Comparison of ENCODE assay signal across 8 cellular contexts in genomic region chr17:82338858-82339633, GRCh38. TPM values are rescaled to one million over a fixed set of nuclear protein-coding genes. Genes with fewer than 3 reads are reported as not detected.
DNase-seq lines count a peak whose midpoint lies in the region; ATAC-seq, FAIRE-seq and TF ChIP-seq lines count a peak whose summit lies in the region.

No MANE protein-coding gene starts in this region.

- TF ChIP-seq POLR2A in A549 (IDR thresholded peaks at IDR 0.05; ENCODE audit: low read length) = peak; percentile 29; the same call in 1 of the 2 replicates
- TF ChIP-seq POLR2A in breast epithelium (IDR thresholded peaks at IDR 0.05) = peak; percentile 17

- ATAC-seq in A549 = peak; percentile 81 to 89
- ATAC-seq in GM21723 (IDR thresholded peaks at IDR 0.05; ENCODE audit: unreplicated experiment) = no peak
- ATAC-seq in GM18858 (IDR thresholded peaks at IDR 0.05; ENCODE audit: unreplicated experiment) = no peak

- H3K9me3 ChIP-seq in A549 (no peaks in the 10 kb centered on the region), breast epithelium (no peaks in the 10 kb centered on the region)

- H3K27ac ChIP-seq in A549 (peak overlapping the region; percentile 86 to 92), breast epithelium (peak overlapping the region; percentile 64 to 80)

- no peaks in the 10 kb centered on the region for H3K27me3 ChIP-seq in breast epithelium

- CTCF ChIA-PET in A549 (lab: Yijun Ruan, JAX) = interaction anchor here (0.9 to 5.8 kb wide), 15 partner anchors 8 to 212 kb away, joined by 3 to 37 read pairs (median 5); no protein-coding TSS in a partner anchor

- H3K4me2 ChIP-seq in A549 = peak overlapping the region; percentile 92

- intact Hi-C loops in breast epithelium (cut with DNase I; ENCODE audit: low total_unique reads) = no loop called here

- H3K36me3 ChIP-seq in breast epithelium = no peaks in the 10 kb centered on the region

- FAIRE-seq in A549 (lab: Jason Lieb, UNC) = peak; percentile 61

- no peak; a peak in 1 of 5 replicates for TF ChIP-seq RAD21 in A549 (conservative IDR thresholded peaks at IDR 0.05 in 1 of 2, IDR thresholded peaks at IDR 0.05 in 1 of 2)

- peak overlapping the region; percentile 37 for H3K4me3 ChIP-seq in A549
- H3K4me3 ChIP-seq in breast epithelium = peak overlapping the region; percentile 31 to 64 (median 44)

- DNase-seq in A549 (ENCODE audit: low read depth in 1 of 2, low spot score in 1 of 2) (peak; percentile 86 to 94), HT-29 (ENCODE audit: low spot score) (peak; percentile 75), breast epithelium (ENCODE audit: low spot score in 2 of 2) (peak in 1 of 2 donors; percentile 68), lung microvascular endothelial cell (ENCODE audit: low read depth in 2 of 2) (peak; percentile 67 to 75), GF-D8 (lab: John Stamatoyannopoulos, UW) (no peak), globus pallidus (ENCODE audit: low spot score) (no peak)

- TF ChIP-seq CTCF in A549 (IDR thresholded peaks at IDR 0.05) (no peak), breast epithelium (IDR thresholded peaks at IDR 0.05) (no peak)

- POLR2A ChIA-PET in A549 (lab: Yijun Ruan, JAX) = interaction anchor here (0.7 to 2.2 kb wide), 3 partner anchors 9 to 47 kb away, joined by 3 to 9 read pairs (median 6); no protein-coding TSS in a partner anchor

- 3% methylated on average over 28 of the region's 29 CpGs for WGBS in A549 (ENCODE audit: missing lambda C conversion rate)

- H3K4me1 ChIP-seq in A549 (peaks cover 42% of the 10 kb centered on the region), breast epithelium (peaks cover 3 to 4% of the 10 kb centered on the region in 2 donors)

- TF ChIP-seq EP300 in A549 (IDR thresholded peaks at IDR 0.05) = no peak

TF ChIP-seq in A549, 52 proteins besides CTCF, POLR2A, EP300 and RAD21:
- TF ChIP-seq, protein P1, sequence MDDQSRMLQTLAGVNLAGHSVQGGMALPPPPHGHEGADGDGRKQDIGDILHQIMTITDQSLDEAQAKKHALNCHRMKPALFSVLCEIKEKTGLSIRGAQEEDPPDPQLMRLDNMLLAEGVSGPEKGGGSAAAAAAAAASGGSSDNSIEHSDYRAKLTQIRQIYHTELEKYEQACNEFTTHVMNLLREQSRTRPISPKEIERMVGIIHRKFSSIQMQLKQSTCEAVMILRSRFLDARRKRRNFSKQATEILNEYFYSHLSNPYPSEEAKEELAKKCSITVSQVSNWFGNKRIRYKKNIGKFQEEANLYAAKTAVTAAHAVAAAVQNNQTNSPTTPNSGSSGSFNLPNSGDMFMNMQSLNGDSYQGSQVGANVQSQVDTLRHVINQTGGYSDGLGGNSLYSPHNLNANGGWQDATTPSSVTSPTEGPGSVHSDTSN (IDR thresholded peaks at IDR 0.05) = 0 out of 2 replicates have a peak, but pooled peaks have one; percentile 1
- TF ChIP-seq FOSB (CRISPR knock-in tag; IDR thresholded peaks at IDR 0.05) (no peak), HOXB13 (CRISPR knock-in tag; IDR thresholded peaks at IDR 0.05; ENCODE audit: low read depth) (peak; percentile 72; the same call in 1 of the 2 replicates), JUN (IDR thresholded peaks at IDR 0.05) (peak in 1 of 2 experiments; percentile 59; a peak in 3 of 5 replicates), BHLHE40 (IDR thresholded peaks at IDR 0.05; ENCODE audit: low read depth, low read length) (peak; percentile 83), SMC3 (IDR thresholded peaks at IDR 0.05) (0 out of 3 replicates have a peak, but pooled peaks have one; percentile 7), JUNB (IDR thresholded peaks at IDR 0.05) (peak; percentile 55), E2F6 (IDR thresholded peaks at IDR 0.05; ENCODE audit: borderline replicate concordance, low read depth) (peak; percentile 76; the same call in 1 of the 2 replicates), FOSL2 (IDR thresholded peaks at IDR 0.05) (peak; percentile 83), FOSL2 (CRISPR knock-in tag; IDR thresholded peaks at IDR 0.05) (peak; percentile 96), NPAS2 (CRISPR knock-in tag; IDR thresholded peaks at IDR 0.05; ENCODE audit: borderline replicate concordance) (no peak)
- TF ChIP-seq, protein P2, sequence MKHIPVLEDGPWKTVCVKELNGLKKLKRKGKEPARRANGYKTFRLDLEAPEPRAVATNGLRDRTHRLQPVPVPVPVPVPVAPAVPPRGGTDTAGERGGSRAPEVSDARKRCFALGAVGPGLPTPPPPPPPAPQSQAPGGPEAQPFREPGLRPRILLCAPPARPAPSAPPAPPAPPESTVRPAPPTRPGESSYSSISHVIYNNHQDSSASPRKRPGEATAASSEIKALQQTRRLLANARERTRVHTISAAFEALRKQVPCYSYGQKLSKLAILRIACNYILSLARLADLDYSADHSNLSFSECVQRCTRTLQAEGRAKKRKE (CRISPR knock-in tag; IDR thresholded peaks at IDR 0.05; ENCODE audit: low read depth) = no peak
- TF ChIP-seq, protein P3, sequence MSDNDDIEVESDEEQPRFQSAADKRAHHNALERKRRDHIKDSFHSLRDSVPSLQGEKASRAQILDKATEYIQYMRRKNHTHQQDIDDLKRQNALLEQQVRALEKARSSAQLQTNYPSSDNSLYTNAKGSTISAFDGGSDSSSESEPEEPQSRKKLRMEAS (IDR thresholded peaks at IDR 0.05) = peak; percentile 95
- TF ChIP-seq, protein P4, sequence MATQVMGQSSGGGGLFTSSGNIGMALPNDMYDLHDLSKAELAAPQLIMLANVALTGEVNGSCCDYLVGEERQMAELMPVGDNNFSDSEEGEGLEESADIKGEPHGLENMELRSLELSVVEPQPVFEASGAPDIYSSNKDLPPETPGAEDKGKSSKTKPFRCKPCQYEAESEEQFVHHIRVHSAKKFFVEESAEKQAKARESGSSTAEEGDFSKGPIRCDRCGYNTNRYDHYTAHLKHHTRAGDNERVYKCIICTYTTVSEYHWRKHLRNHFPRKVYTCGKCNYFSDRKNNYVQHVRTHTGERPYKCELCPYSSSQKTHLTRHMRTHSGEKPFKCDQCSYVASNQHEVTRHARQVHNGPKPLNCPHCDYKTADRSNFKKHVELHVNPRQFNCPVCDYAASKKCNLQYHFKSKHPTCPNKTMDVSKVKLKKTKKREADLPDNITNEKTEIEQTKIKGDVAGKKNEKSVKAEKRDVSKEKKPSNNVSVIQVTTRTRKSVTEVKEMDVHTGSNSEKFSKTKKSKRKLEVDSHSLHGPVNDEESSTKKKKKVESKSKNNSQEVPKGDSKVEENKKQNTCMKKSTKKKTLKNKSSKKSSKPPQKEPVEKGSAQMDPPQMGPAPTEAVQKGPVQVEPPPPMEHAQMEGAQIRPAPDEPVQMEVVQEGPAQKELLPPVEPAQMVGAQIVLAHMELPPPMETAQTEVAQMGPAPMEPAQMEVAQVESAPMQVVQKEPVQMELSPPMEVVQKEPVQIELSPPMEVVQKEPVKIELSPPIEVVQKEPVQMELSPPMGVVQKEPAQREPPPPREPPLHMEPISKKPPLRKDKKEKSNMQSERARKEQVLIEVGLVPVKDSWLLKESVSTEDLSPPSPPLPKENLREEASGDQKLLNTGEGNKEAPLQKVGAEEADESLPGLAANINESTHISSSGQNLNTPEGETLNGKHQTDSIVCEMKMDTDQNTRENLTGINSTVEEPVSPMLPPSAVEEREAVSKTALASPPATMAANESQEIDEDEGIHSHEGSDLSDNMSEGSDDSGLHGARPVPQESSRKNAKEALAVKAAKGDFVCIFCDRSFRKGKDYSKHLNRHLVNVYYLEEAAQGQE (IDR thresholded peaks at IDR 0.05) = no peak

RNA-seq across cellular contexts. Expression of gene SECTM1, which starts 5.5 kb away (rescaled TPM):
- polyA plus RNA-seq in A549 (2011; rRNA removed) (0.22 and 0.58 TPM in 2 replicates), A549 (2017; fragmentation: RNase III; extraction: RNeasy Plus Mini Kit Qiagen cat#74134 plus additional on column Dnase treatment) (1.5 to 2.5 TPM (median 2.0 TPM) in 3 replicates)
- 0.31 and 0.52 TPM in 2 replicates for polyA plus RNA-seq in A549 (2012; cell fraction: cytosol; rRNA removed)
- polyA plus RNA-seq in A549 (2012; cell fraction: nucleus; rRNA removed) = 0.58 and 0.83 TPM in 2 replicates
- polyA minus RNA-seq in A549 (2011; rRNA and poly(A)+ RNA removed) = not detected in 2 replicates
- 2.9 and 3.2 TPM in 2 replicates for total RNA-seq in HT-29 (2014; rRNA removed; shearing (Covaris generic))
- total RNA-seq in breast epithelium (10 to 100 TPM; 11.5 to 23.9 (median 16.2) TPM), lung microvascular endothelial cell (1.3 and 1.8 TPM in 2 replicates)

RNA-seq across cellular contexts. Expression of gene TEX19, which starts 20.0 kb away (rescaled TPM):
- polyA plus RNA-seq in A549 (2011; rRNA removed) (0.32 and 0.43 TPM in 2 replicates), A549 (2017; fragmentation: RNase III; extraction: RNeasy Plus Mini Kit Qiagen cat#74134 plus additional on column Dnase treatment) (0.50 to 0.66 TPM (median 0.55 TPM) in 3 replicates)
- polyA plus RNA-seq in A549 (2012; cell fraction: cytosol; rRNA removed) = 0.74 and 0.80 TPM in 2 replicates
- polyA plus RNA-seq in A549 (2012; cell fraction: nucleus; rRNA removed) = 0.55 and 0.59 TPM in 2 replicates
- 0.44 and 0.58 TPM in 2 replicates for polyA minus RNA-seq in A549 (2011; rRNA and poly(A)+ RNA removed)
- 0.10 and 1.1 TPM in 2 replicates for total RNA-seq in HT-29 (2014; rRNA removed; shearing (Covaris generic))
- total RNA-seq in breast epithelium (not detected), lung microvascular endothelial cell (not detected in 2 replicates)

RNA-seq across cellular contexts. Expression of gene CD7, which starts 21.6 kb away (rescaled TPM):
- not detected in 2 replicates for polyA plus RNA-seq in A549 (2011; rRNA removed)
- polyA plus RNA-seq in A549 (2012; cell fraction: cytosol; rRNA removed) = not detected in 2 replicates
- polyA plus RNA-seq in A549 (2012; cell fraction: nucleus; rRNA removed) = 0.07 TPM in 1 of 2 replicates, not detected in the other
- not detected in 3 replicates for polyA plus RNA-seq in A549 (2017; fragmentation: RNase III; extraction: RNeasy Plus Mini Kit Qiagen cat#74134 plus additional on column Dnase treatment)
- not detected in 2 replicates for polyA minus RNA-seq in A549 (2011; rRNA and poly(A)+ RNA removed)
- not detected in 2 replicates for total RNA-seq in HT-29 (2014; rRNA removed; shearing (Covaris generic))
- total RNA-seq in breast epithelium = 1 to 10 TPM in 2 of 3 donors, not detected in 1; 1.3 to 1.8 TPM
- total RNA-seq in lung microvascular endothelial cell = under 0.01 TPM in 1 of 2 replicates, not detected in the other

RNA-seq across cellular contexts. Expression of gene UTS2R, which starts 32.5 kb away (rescaled TPM):
- polyA plus RNA-seq in A549 (2011; rRNA removed) (not detected in 2 replicates), A549 (2017; fragmentation: RNase III; extraction: RNeasy Plus Mini Kit Qiagen cat#74134 plus additional on column Dnase treatment) (not detected in 3 replicates)
- polyA plus RNA-seq in A549 (2012; cell fraction: cytosol; rRNA removed) = not detected in 2 replicates
- polyA plus RNA-seq in A549 (2012; cell fraction: nucleus; rRNA removed) = 0.06 and 0.11 TPM in 2 replicates
- polyA minus RNA-seq in A549 (2011; rRNA and poly(A)+ RNA removed) = not detected in 2 replicates
- total RNA-seq in HT-29 (2014; rRNA removed; shearing (Covaris generic)) = not detected in 2 replicates
- total RNA-seq in breast epithelium (under 1 TPM in 1 of 3 donors, not detected in 2; 0.33 TPM), lung microvascular endothelial cell (not detected in 2 replicates)

Comparison
In these comparisons a context has a peak if more than half of its experiments do, and no peak if none do; other contexts are left out.
1. ATAC-seq: peak in A549 (2 of 2); none in GM21723 (single experiment) and GM18858 (single experiment).
2. DNase-seq: peak in A549 (2 of 2), HT-29 (single experiment) and lung microvascular endothelial cell (2 of 2); none in GF-D8 (single experiment) and globus pallidus (single experiment).